Comparison of ENCODE assay signal across 1 cellular context in the genomic region with DNA sequence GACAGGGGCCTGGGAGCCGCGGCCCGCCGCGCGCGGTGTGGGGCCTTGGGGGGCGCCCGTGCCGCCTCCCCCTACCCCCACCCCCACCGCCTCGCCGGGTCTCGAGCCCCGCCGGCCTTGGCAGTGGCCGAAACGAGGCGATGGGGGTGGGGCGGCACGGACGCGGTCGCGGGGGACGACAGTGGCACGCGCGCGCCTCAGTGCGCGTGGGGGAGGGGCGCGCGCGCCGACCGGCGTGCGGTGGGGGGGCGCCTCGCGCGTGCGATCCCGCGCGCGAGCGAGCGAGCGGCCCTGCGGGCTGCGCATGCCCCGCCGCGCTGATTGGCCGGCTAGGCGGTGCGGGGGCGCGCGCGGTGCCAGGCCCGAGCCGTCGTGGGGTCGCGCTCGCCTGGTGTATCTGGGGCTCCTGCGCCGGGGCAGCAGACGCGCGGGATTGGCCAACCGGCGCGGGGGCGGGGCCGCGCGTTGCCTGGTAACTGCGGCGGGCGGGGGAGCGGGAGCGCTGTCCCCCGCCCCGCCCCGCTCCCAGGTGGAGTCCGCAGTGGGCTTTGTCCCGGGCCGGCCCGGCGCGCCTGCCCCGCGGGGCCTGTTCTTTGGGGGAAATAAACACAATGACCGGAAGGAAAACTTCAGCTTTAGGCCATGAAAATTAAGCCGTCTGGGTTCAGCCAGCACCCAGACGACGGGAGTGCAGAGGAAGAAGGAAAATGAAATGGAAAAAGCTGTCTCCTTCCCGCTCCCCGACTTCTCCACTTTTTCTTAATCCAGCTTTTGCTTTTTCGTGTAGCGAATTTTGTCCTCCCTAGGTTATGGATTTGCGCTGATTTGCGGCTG.
TF ChIP-seq lines count a peak whose summit lies in the region.

No MANE protein-coding gene starts in this region.

TF ChIP-seq in WTC11, 78 proteins besides CTCF, POLR2A, EP300 and RAD21 (continued from another document):
- TF ChIP-seq, protein P1, sequence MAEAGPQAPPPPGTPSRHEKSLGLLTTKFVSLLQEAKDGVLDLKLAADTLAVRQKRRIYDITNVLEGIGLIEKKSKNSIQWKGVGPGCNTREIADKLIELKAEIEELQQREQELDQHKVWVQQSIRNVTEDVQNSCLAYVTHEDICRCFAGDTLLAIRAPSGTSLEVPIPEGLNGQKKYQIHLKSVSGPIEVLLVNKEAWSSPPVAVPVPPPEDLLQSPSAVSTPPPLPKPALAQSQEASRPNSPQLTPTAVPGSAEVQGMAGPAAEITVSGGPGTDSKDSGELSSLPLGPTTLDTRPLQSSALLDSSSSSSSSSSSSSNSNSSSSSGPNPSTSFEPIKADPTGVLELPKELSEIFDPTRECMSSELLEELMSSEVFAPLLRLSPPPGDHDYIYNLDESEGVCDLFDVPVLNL (CRISPR knock-in tag; IDR thresholded peaks at IDR 0.05; ENCODE audit: borderline replicate concordance, low read depth) = no peak
